ENCODE assay signal across 1 cellular context in the genomic region with DNA sequence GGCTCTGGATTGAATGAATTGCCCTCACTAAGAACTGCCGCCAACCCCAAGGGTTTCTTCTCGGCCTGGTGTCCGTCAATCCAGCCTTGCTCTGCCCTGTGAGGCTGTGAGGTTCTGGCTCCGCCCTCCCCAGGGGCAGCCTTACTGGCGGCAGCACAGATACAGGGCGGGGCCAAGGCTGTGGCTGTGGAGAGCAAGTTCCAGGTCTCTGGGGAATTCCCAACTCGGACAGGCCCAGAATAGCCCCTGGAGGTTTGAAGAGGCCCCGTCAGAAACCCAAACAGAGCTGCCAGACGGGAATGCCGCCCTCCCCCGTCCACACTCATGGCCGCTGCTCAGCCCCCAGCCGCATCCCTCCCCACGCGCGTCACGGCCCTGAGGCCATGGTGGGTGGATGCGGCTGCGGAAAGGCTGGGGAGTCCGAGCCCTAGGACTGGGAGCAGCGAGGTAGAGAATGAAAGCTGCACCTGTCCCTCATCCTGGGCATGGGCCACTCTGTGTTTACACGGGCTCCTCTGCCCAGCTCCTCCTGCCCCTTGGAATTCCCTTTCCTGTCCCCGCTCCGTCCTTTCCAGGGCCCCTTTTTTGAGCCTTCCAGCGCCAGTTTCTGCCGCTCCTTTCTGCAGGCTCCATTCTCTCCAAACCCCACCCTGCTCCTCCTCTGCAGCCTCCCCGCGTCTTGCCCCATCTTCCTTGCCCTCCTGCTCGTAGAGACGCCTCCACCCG.
TF ChIP-seq lines count a peak whose summit lies in the region.

No MANE protein-coding gene starts in this region.

TF ChIP-seq in HepG2, 621 proteins besides CTCF, POLR2A, EP300 and RAD21 (continued from another document and continues in another):
- TF ChIP-seq, protein P1, sequence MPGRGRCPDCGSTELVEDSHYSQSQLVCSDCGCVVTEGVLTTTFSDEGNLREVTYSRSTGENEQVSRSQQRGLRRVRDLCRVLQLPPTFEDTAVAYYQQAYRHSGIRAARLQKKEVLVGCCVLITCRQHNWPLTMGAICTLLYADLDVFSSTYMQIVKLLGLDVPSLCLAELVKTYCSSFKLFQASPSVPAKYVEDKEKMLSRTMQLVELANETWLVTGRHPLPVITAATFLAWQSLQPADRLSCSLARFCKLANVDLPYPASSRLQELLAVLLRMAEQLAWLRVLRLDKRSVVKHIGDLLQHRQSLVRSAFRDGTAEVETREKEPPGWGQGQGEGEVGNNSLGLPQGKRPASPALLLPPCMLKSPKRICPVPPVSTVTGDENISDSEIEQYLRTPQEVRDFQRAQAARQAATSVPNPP (CRISPR knock-in tag; IDR thresholded peaks at IDR 0.05): no peak
- TF ChIP-seq ZNF30 (CRISPR knock-in tag; IDR thresholded peaks at IDR 0.05): no peak
- TF ChIP-seq, protein P2, sequence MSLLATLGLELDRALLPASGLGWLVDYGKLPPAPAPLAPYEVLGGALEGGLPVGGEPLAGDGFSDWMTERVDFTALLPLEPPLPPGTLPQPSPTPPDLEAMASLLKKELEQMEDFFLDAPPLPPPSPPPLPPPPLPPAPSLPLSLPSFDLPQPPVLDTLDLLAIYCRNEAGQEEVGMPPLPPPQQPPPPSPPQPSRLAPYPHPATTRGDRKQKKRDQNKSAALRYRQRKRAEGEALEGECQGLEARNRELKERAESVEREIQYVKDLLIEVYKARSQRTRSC (CRISPR knock-in tag; IDR thresholded peaks at IDR 0.05; ENCODE audit: low read depth): no peak
- TF ChIP-seq KMT2A (CRISPR knock-in tag; IDR thresholded peaks at IDR 0.05): peak; percentile 61
- TF ChIP-seq CCDC6 (CRISPR knock-in tag; IDR thresholded peaks at IDR 0.05): no peak
- TF ChIP-seq ZNF552 (CRISPR knock-in tag; IDR thresholded peaks at IDR 0.05; ENCODE audit: borderline replicate concordance): no peak
- TF ChIP-seq ZNF589 (CRISPR knock-in tag; conservative IDR thresholded peaks at IDR 0.05): no peak
- 0 out of 2 replicates have a peak, but pooled peaks have one; percentile 59 for TF ChIP-seq ZNF337 (CRISPR knock-in tag; IDR thresholded peaks at IDR 0.05; ENCODE audit: borderline replicate concordance, low read depth)
- no peak for TF ChIP-seq RFX5 (IDR thresholded peaks at IDR 0.05; ENCODE audit: low read depth, low read length)
- TF ChIP-seq, protein P3, sequence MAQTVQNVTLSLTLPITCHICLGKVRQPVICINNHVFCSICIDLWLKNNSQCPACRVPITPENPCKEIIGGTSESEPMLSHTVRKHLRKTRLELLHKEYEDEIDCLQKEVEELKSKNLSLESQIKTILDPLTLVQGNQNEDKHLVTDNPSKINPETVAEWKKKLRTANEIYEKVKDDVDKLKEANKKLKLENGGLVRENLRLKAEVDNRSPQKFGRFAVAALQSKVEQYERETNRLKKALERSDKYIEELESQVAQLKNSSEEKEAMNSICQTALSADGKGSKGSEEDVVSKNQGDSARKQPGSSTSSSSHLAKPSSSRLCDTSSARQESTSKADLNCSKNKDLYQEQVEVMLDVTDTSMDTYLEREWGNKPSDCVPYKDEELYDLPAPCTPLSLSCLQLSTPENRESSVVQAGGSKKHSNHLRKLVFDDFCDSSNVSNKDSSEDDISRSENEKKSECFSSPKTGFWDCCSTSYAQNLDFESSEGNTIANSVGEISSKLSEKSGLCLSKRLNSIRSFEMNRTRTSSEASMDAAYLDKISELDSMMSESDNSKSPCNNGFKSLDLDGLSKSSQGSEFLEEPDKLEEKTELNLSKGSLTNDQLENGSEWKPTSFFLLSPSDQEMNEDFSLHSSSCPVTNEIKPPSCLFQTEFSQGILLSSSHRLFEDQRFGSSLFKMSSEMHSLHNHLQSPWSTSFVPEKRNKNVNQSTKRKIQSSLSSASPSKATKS (CRISPR knock-in tag; IDR thresholded peaks at IDR 0.05): no peak
- peak; percentile 8; the same call in 1 of the 2 replicates for TF ChIP-seq STAG1 (CRISPR knock-in tag; IDR thresholded peaks at IDR 0.05)
- peak; percentile 49; the same call in 1 of the 2 replicates for TF ChIP-seq ZFY (CRISPR knock-in tag; IDR thresholded peaks at IDR 0.05)
- no peak for TF ChIP-seq ZNF441 (CRISPR knock-in tag; IDR thresholded peaks at IDR 0.05; ENCODE audit: borderline replicate concordance)
- peak; percentile 74 for TF ChIP-seq ZNF607 (CRISPR knock-in tag; IDR thresholded peaks at IDR 0.05; ENCODE audit: borderline replicate concordance)
- no peak for TF ChIP-seq SMC3 (IDR thresholded peaks at IDR 0.05; ENCODE audit: low read length)
- TF ChIP-seq, protein P4, sequence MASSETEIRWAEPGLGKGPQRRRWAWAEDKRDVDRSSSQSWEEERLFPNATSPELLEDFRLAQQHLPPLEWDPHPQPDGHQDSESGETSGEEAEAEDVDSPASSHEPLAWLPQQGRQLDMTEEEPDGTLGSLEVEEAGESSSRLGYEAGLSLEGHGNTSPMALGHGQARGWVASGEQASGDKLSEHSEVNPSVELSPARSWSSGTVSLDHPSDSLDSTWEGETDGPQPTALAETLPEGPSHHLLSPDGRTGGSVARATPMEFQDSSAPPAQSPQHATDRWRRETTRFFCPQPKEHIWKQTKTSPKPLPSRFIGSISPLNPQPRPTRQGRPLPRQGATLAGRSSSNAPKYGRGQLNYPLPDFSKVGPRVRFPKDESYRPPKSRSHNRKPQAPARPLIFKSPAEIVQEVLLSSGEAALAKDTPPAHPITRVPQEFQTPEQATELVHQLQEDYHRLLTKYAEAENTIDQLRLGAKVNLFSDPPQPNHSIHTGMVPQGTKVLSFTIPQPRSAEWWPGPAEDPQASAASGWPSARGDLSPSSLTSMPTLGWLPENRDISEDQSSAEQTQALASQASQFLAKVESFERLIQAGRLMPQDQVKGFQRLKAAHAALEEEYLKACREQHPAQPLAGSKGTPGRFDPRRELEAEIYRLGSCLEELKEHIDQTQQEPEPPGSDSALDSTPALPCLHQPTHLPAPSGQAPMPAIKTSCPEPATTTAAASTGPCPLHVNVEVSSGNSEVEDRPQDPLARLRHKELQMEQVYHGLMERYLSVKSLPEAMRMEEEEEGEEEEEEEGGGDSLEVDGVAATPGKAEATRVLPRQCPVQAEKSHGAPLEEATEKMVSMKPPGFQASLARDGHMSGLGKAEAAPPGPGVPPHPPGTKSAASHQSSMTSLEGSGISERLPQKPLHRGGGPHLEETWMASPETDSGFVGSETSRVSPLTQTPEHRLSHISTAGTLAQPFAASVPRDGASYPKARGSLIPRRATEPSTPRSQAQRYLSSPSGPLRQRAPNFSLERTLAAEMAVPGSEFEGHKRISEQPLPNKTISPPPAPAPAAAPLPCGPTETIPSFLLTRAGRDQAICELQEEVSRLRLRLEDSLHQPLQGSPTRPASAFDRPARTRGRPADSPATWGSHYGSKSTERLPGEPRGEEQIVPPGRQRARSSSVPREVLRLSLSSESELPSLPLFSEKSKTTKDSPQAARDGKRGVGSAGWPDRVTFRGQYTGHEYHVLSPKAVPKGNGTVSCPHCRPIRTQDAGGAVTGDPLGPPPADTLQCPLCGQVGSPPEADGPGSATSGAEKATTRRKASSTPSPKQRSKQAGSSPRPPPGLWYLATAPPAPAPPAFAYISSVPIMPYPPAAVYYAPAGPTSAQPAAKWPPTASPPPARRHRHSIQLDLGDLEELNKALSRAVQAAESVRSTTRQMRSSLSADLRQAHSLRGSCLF (CRISPR knock-in tag; IDR thresholded peaks at IDR 0.05; ENCODE audit: borderline replicate concordance): no peak
- TF ChIP-seq ZNF207 (IDR thresholded peaks at IDR 0.05; ENCODE audit: borderline replicate concordance): no peak
- no peak for TF ChIP-seq HHEX (CRISPR knock-in tag; IDR thresholded peaks at IDR 0.05)
- TF ChIP-seq, protein P5, sequence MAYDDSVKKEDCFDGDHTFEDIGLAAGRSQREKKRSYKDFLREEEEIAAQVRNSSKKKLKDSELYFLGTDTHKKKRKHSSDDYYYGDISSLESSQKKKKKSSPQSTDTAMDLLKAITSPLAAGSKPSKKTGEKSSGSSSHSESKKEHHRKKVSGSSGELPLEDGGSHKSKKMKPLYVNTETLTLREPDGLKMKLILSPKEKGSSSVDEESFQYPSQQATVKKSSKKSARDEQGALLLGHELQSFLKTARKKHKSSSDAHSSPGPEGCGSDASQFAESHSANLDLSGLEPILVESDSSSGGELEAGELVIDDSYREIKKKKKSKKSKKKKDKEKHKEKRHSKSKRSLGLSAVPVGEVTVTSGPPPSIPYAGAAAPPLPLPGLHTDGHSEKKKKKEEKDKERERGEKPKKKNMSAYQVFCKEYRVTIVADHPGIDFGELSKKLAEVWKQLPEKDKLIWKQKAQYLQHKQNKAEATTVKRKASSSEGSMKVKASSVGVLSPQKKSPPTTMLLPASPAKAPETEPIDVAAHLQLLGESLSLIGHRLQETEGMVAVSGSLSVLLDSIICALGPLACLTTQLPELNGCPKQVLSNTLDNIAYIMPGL (CRISPR knock-in tag; IDR thresholded peaks at IDR 0.05; ENCODE audit: borderline replicate concordance in 1 of 2, low read depth in 1 of 2): peak in 1 of 2 experiments; percentile 46; a peak in 2 of 4 replicates
- no peak for TF ChIP-seq PHF20 (CRISPR knock-in tag; IDR thresholded peaks at IDR 0.05)
- peak; percentile 76 for TF ChIP-seq ZNF883 (CRISPR knock-in tag; IDR thresholded peaks at IDR 0.05; ENCODE audit: not compliant biosample characterization)
- TF ChIP-seq ZNF660 (CRISPR knock-in tag; IDR thresholded peaks at IDR 0.05; ENCODE audit: borderline replicate concordance, low read depth): no peak
- TF ChIP-seq ZNF572 (CRISPR knock-in tag; IDR thresholded peaks at IDR 0.05): no peak
- no peak for TF ChIP-seq ZNF17 (CRISPR knock-in tag; IDR thresholded peaks at IDR 0.05)
- no peak for TF ChIP-seq SNRNP70 (IDR thresholded peaks at IDR 0.05; ENCODE audit: low read depth, low read length)
- no peak for TF ChIP-seq ZNF251 (CRISPR knock-in tag; IDR thresholded peaks at IDR 0.05)
- TF ChIP-seq, protein P6, sequence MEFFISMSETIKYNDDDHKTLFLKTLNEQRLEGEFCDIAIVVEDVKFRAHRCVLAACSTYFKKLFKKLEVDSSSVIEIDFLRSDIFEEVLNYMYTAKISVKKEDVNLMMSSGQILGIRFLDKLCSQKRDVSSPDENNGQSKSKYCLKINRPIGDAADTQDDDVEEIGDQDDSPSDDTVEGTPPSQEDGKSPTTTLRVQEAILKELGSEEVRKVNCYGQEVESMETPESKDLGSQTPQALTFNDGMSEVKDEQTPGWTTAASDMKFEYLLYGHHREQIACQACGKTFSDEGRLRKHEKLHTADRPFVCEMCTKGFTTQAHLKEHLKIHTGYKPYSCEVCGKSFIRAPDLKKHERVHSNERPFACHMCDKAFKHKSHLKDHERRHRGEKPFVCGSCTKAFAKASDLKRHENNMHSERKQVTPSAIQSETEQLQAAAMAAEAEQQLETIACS (CRISPR knock-in tag; IDR thresholded peaks at IDR 0.05): peak; percentile 54
- no peak for TF ChIP-seq CENPX (CRISPR knock-in tag; IDR thresholded peaks at IDR 0.05)
- TF ChIP-seq, protein P7, sequence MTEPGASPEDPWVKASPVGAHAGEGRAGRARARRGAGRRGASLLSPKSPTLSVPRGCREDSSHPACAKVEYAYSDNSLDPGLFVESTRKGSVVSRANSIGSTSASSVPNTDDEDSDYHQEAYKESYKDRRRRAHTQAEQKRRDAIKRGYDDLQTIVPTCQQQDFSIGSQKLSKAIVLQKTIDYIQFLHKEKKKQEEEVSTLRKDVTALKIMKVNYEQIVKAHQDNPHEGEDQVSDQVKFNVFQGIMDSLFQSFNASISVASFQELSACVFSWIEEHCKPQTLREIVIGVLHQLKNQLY (CRISPR knock-in tag; IDR thresholded peaks at IDR 0.05): 0 out of 2 replicates have a peak, but pooled peaks have one; percentile 5
- TF ChIP-seq SRY (CRISPR knock-in tag; IDR thresholded peaks at IDR 0.05): 0 out of 2 replicates have a peak, but pooled peaks have one; percentile 71
- TF ChIP-seq JARID2 (CRISPR knock-in tag; IDR thresholded peaks at IDR 0.05; ENCODE audit: insufficient replicate concordance): no peak
- TF ChIP-seq, protein P8, sequence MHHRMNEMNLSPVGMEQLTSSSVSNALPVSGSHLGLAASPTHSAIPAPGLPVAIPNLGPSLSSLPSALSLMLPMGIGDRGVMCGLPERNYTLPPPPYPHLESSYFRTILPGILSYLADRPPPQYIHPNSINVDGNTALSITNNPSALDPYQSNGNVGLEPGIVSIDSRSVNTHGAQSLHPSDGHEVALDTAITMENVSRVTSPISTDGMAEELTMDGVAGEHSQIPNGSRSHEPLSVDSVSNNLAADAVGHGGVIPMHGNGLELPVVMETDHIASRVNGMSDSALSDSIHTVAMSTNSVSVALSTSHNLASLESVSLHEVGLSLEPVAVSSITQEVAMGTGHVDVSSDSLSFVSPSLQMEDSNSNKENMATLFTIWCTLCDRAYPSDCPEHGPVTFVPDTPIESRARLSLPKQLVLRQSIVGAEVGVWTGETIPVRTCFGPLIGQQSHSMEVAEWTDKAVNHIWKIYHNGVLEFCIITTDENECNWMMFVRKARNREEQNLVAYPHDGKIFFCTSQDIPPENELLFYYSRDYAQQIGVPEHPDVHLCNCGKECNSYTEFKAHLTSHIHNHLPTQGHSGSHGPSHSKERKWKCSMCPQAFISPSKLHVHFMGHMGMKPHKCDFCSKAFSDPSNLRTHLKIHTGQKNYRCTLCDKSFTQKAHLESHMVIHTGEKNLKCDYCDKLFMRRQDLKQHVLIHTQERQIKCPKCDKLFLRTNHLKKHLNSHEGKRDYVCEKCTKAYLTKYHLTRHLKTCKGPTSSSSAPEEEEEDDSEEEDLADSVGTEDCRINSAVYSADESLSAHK (CRISPR knock-in tag; IDR thresholded peaks at IDR 0.05; ENCODE audit: borderline replicate concordance): no peak
- TF ChIP-seq, protein P9, sequence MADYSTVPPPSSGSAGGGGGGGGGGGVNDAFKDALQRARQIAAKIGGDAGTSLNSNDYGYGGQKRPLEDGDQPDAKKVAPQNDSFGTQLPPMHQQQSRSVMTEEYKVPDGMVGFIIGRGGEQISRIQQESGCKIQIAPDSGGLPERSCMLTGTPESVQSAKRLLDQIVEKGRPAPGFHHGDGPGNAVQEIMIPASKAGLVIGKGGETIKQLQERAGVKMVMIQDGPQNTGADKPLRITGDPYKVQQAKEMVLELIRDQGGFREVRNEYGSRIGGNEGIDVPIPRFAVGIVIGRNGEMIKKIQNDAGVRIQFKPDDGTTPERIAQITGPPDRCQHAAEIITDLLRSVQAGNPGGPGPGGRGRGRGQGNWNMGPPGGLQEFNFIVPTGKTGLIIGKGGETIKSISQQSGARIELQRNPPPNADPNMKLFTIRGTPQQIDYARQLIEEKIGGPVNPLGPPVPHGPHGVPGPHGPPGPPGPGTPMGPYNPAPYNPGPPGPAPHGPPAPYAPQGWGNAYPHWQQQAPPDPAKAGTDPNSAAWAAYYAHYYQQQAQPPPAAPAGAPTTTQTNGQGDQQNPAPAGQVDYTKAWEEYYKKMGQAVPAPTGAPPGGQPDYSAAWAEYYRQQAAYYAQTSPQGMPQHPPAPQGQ (CRISPR knock-in tag; IDR thresholded peaks at IDR 0.05; ENCODE audit: borderline replicate concordance): peak; percentile 35; the same call in 1 of the 2 replicates
- TF ChIP-seq MAFK (conservative IDR thresholded peaks at IDR 0.05 in 1 of 2, IDR thresholded peaks at IDR 0.05 in 1 of 2; ENCODE audit: low read length in 2 of 2): no peak
- TF ChIP-seq RORA (CRISPR knock-in tag; IDR thresholded peaks at IDR 0.05): no peak
